In the genomic region with DNA sequence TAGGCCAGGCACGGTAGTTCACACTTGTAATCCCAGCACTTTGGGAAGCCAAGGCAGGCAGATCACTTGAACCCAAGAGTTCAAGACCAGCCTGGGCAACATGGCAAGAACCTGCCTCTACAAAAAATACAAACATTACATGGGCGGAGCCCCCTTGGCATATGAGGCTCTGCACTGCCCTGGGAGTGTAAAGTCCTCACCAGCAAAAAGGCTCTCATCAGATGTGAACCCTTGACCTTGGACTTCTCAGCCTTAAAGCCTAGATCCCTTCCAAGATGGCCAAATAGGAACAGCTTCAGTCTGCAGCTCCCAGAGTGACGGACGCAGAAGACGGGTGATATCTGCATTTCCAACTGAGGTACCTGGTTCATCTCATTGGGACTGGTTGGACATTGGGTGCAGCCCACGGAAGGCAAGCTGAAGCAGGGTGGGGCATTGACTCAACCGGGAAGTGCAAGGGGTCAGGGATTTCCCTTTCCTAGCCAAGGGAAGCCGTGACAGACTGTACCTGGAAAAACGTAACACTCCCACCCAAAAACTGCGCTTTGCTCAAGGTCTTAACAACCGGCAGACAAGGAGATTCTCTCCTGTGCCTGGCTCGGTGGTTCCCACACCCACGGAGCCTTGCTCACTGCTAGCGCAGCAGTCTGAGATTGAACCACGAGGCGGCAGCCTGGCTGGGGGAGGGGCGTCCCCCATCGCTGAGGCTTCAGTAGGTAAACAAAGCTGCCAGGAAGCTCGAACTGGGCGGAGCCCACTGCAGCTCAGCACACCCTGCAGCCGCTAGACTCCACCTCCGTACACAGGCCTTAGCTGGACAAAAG, we compare ENCODE assay signal across 1 cellular context.
TF ChIP-seq lines count a peak whose summit lies in the region.
"Not testable (repeated sequence)": the region's sequence is repeated elsewhere in the genome, so short reads cannot be mapped to it uniquely, and the experiment has no call there.

No MANE protein-coding gene starts in this region.

TF ChIP-seq in K562, 482 proteins besides CTCF, POLR2A, EP300 and RAD21 (continues in another document):
- TF ChIP-seq, protein P1, sequence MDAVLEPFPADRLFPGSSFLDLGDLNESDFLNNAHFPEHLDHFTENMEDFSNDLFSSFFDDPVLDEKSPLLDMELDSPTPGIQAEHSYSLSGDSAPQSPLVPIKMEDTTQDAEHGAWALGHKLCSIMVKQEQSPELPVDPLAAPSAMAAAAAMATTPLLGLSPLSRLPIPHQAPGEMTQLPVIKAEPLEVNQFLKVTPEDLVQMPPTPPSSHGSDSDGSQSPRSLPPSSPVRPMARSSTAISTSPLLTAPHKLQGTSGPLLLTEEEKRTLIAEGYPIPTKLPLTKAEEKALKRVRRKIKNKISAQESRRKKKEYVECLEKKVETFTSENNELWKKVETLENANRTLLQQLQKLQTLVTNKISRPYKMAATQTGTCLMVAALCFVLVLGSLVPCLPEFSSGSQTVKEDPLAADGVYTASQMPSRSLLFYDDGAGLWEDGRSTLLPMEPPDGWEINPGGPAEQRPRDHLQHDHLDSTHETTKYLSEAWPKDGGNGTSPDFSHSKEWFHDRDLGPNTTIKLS (IDR thresholded peaks at IDR 0.05; ENCODE audit: borderline replicate concordance, low read depth), result peak; percentile 79; the same call in 1 of the 2 replicates
- peak; percentile 69 to 76; a peak in 3 of 4 replicates for TF ChIP-seq TRIM24 (IDR thresholded peaks at IDR 0.05)
- TF ChIP-seq, protein P2, sequence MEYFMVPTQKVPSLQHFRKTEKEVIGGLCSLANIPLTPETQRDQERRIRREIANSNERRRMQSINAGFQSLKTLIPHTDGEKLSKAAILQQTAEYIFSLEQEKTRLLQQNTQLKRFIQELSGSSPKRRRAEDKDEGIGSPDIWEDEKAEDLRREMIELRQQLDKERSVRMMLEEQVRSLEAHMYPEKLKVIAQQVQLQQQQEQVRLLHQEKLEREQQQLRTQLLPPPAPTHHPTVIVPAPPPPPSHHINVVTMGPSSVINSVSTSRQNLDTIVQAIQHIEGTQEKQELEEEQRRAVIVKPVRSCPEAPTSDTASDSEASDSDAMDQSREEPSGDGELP (CRISPR knock-in tag; IDR thresholded peaks at IDR 0.05; ENCODE audit: borderline replicate concordance), result peak; percentile 87; the same call in 1 of the 2 replicates
- TF ChIP-seq MEIS2 (IDR thresholded peaks at IDR 0.05; ENCODE audit: partially characterized antibody), result peak; percentile 12
- peak; percentile 46; the same call in 1 of the 2 replicates for TF ChIP-seq ZEB2 (IDR thresholded peaks at IDR 0.05)
- peak; percentile 52; the same call in 1 of the 2 replicates for TF ChIP-seq GABPB1 (CRISPR knock-in tag; IDR thresholded peaks at IDR 0.05)
- TF ChIP-seq RBFOX2 (IDR thresholded peaks at IDR 0.05; ENCODE audit: low read depth, low read length), result peak; percentile 78
- 0 out of 2 replicates have a peak, but pooled peaks have one; percentile 57 for TF ChIP-seq MECOM (CRISPR knock-in tag; IDR thresholded peaks at IDR 0.05)
- 0 out of 2 replicates have a peak, but pooled peaks have one; percentile 26 for TF ChIP-seq ZNF766 (CRISPR knock-in tag; conservative IDR thresholded peaks at IDR 0.05)
- 0 out of 2 replicates have a peak, but pooled peaks have one; percentile 25 for TF ChIP-seq NFE2 (IDR thresholded peaks at IDR 0.05; ENCODE audit: low read depth)
- peak; percentile 59 to 69 for TF ChIP-seq NRF1 (conservative IDR thresholded peaks at IDR 0.05 in 1 of 2, IDR thresholded peaks at IDR 0.05 in 1 of 2)
- TF ChIP-seq, protein P3, sequence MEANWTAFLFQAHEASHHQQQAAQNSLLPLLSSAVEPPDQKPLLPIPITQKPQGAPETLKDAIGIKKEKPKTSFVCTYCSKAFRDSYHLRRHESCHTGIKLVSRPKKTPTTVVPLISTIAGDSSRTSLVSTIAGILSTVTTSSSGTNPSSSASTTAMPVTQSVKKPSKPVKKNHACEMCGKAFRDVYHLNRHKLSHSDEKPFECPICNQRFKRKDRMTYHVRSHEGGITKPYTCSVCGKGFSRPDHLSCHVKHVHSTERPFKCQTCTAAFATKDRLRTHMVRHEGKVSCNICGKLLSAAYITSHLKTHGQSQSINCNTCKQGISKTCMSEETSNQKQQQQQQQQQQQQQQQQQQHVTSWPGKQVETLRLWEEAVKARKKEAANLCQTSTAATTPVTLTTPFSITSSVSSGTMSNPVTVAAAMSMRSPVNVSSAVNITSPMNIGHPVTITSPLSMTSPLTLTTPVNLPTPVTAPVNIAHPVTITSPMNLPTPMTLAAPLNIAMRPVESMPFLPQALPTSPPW (CRISPR knock-in tag; IDR thresholded peaks at IDR 0.05), result peak; percentile 75; the same call in 1 of the 2 replicates
- peak; percentile 70; the same call in 1 of the 2 replicates for TF ChIP-seq NFRKB (IDR thresholded peaks at IDR 0.05; ENCODE audit: low read depth)
- 0 out of 2 replicates have a peak, but pooled peaks have one; percentile 68 for TF ChIP-seq SMARCC2 (IDR thresholded peaks at IDR 0.05; ENCODE audit: low read depth)
- TF ChIP-seq RNF2 (IDR thresholded peaks at IDR 0.05), result peak; percentile 88
- peak; percentile 91 for TF ChIP-seq EGR1 (conservative IDR thresholded peaks at IDR 0.05)
- TF ChIP-seq NCOA6 (IDR thresholded peaks at IDR 0.05), result peak; percentile 34; the same call in 1 of the 2 replicates
- TF ChIP-seq CBX5 (IDR thresholded peaks at IDR 0.05; ENCODE audit: borderline replicate concordance, low read depth), result peak; percentile 72
- peak; percentile 49 for TF ChIP-seq CREB1 (IDR thresholded peaks at IDR 0.05)
- TF ChIP-seq CREB1 (CRISPR knock-in tag; IDR thresholded peaks at IDR 0.05); TEAD4 (CRISPR knock-in tag; IDR thresholded peaks at IDR 0.05; ENCODE audit: borderline replicate concordance); CEBPG (tag; conservative IDR thresholded peaks at IDR 0.05 in 1 of 2, IDR thresholded peaks at IDR 0.05 in 1 of 2); NR4A1 (CRISPR knock-in tag; IDR thresholded peaks at IDR 0.05): not testable (repeated sequence)
- TF ChIP-seq PHF8 (IDR thresholded peaks at IDR 0.05; ENCODE audit: borderline replicate concordance, low read length), result peak; percentile 41; the same call in 1 of the 2 replicates
- peak; percentile 31; the same call in 1 of the 2 replicates for TF ChIP-seq TEAD4 (IDR thresholded peaks at IDR 0.05; ENCODE audit: low read length)
- peak; percentile 22; the same call in 1 of the 2 replicates for TF ChIP-seq ETV1 (tag; conservative IDR thresholded peaks at IDR 0.05; ENCODE audit: low read depth)
- peak; percentile 75; the same call in 1 of the 2 replicates for TF ChIP-seq FOXP1 (CRISPR knock-in tag; IDR thresholded peaks at IDR 0.05)
- TF ChIP-seq GATAD2A (IDR thresholded peaks at IDR 0.05), result peak; percentile 61; the same call in 1 of the 2 replicates
- TF ChIP-seq SP1 (CRISPR knock-in tag; IDR thresholded peaks at IDR 0.05), result peak; percentile 72; the same call in 1 of the 2 replicates
- peak; percentile 30; the same call in 1 of the 2 replicates for TF ChIP-seq SMC3 (conservative IDR thresholded peaks at IDR 0.05; ENCODE audit: insufficient read depth, low read depth, low read length)
- peak; percentile 83 for TF ChIP-seq CC2D1A (IDR thresholded peaks at IDR 0.05)
- TF ChIP-seq, protein P4, sequence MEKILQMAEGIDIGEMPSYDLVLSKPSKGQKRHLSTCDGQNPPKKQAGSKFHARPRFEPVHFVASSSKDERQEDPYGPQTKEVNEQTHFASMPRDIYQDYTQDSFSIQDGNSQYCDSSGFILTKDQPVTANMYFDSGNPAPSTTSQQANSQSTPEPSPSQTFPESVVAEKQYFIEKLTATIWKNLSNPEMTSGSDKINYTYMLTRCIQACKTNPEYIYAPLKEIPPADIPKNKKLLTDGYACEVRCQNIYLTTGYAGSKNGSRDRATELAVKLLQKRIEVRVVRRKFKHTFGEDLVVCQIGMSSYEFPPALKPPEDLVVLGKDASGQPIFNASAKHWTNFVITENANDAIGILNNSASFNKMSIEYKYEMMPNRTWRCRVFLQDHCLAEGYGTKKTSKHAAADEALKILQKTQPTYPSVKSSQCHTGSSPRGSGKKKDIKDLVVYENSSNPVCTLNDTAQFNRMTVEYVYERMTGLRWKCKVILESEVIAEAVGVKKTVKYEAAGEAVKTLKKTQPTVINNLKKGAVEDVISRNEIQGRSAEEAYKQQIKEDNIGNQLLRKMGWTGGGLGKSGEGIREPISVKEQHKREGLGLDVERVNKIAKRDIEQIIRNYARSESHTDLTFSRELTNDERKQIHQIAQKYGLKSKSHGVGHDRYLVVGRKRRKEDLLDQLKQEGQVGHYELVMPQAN (IDR thresholded peaks at IDR 0.05; ENCODE audit: borderline replicate concordance), result 0 out of 2 replicates have a peak, but pooled peaks have one; percentile 25
- TF ChIP-seq CEBPG (CRISPR knock-in tag; IDR thresholded peaks at IDR 0.05), result peak; percentile 7; the same call in 1 of the 2 replicates
- TF ChIP-seq, protein P5, sequence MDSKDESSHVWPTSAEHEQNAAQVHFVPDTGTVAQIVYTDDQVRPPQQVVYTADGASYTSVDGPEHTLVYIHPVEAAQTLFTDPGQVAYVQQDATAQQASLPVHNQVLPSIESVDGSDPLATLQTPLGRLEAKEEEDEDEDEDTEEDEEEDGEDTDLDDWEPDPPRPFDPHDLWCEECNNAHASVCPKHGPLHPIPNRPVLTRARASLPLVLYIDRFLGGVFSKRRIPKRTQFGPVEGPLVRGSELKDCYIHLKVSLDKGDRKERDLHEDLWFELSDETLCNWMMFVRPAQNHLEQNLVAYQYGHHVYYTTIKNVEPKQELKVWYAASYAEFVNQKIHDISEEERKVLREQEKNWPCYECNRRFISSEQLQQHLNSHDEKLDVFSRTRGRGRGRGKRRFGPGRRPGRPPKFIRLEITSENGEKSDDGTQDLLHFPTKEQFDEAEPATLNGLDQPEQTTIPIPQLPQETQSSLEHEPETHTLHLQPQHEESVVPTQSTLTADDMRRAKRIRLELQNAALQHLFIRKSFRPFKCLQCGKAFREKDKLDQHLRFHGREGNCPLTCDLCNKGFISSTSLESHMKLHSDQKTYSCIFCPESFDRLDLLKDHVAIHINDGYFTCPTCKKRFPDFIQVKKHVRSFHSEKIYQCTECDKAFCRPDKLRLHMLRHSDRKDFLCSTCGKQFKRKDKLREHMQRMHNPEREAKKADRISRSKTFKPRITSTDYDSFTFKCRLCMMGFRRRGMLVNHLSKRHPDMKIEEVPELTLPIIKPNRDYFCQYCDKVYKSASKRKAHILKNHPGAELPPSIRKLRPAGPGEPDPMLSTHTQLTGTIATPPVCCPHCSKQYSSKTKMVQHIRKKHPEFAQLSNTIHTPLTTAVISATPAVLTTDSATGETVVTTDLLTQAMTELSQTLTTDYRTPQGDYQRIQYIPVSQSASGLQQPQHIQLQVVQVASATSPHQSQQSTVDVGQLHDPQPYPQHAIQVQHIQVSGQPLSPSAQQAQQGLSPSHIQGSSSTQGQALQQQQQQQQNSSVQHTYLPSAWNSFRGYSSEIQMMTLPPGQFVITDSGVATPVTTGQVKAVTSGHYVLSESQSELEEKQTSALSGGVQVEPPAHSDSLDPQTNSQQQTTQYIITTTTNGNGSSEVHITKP (IDR thresholded peaks at IDR 0.05; ENCODE audit: partially characterized antibody), result peak; percentile 41
- peak; percentile 68; the same call in 1 of the 2 replicates for TF ChIP-seq NR4A1 (tag; IDR thresholded peaks at IDR 0.05)
- TF ChIP-seq KDM1A (IDR thresholded peaks at IDR 0.05), result peak; percentile 70 to 89; a peak in 3 of 4 replicates
- 0 out of 2 replicates have a peak, but pooled peaks have one; percentile 38 for TF ChIP-seq BCOR (IDR thresholded peaks at IDR 0.05)
- peak; percentile 65 for TF ChIP-seq NEUROD1 (IDR thresholded peaks at IDR 0.05; ENCODE audit: borderline replicate concordance, low read depth, low read length, partially characterized antibody)
- TF ChIP-seq FOXJ2 (tag; IDR thresholded peaks at IDR 0.05), result peak; percentile 96
- TF ChIP-seq KDM5B (IDR thresholded peaks at IDR 0.05; ENCODE audit: insufficient replicate concordance, low read depth, low read length), result peak; percentile 45
- TF ChIP-seq TAF7 (tag; IDR thresholded peaks at IDR 0.05), result 0 out of 2 replicates have a peak, but pooled peaks have one; percentile 45
- TF ChIP-seq, protein P6, sequence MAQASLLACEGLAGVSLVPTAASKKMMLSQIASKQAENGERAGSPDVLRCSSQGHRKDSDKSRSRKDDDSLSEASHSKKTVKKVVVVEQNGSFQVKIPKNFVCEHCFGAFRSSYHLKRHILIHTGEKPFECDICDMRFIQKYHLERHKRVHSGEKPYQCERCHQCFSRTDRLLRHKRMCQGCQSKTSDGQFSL (CRISPR knock-in tag; IDR thresholded peaks at IDR 0.05), result peak; percentile 68; the same call in 1 of the 2 replicates
- TF ChIP-seq, protein P6 (tag; IDR thresholded peaks at IDR 0.05), result not testable (repeated sequence)
- TF ChIP-seq TAF9B (IDR thresholded peaks at IDR 0.05; ENCODE audit: partially characterized antibody), result peak; percentile 55
- 0 out of 2 replicates have a peak, but pooled peaks have one; percentile 18 for TF ChIP-seq ZNF431 (CRISPR knock-in tag; IDR thresholded peaks at IDR 0.05)
- TF ChIP-seq RCOR1 (IDR thresholded peaks at IDR 0.05; ENCODE audit: borderline replicate concordance in 1 of 2, low read depth in 2 of 2, low read length in 2 of 2), result peak; percentile 73 to 84; a peak in 3 of 4 replicates
- TF ChIP-seq, protein P7, sequence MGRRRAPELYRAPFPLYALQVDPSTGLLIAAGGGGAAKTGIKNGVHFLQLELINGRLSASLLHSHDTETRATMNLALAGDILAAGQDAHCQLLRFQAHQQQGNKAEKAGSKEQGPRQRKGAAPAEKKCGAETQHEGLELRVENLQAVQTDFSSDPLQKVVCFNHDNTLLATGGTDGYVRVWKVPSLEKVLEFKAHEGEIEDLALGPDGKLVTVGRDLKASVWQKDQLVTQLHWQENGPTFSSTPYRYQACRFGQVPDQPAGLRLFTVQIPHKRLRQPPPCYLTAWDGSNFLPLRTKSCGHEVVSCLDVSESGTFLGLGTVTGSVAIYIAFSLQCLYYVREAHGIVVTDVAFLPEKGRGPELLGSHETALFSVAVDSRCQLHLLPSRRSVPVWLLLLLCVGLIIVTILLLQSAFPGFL (CRISPR knock-in tag; IDR thresholded peaks at IDR 0.05), result 0 out of 2 replicates have a peak, but pooled peaks have one; percentile 34
- peak; percentile 42; the same call in 1 of the 2 replicates for TF ChIP-seq TRIM28 (IDR thresholded peaks at IDR 0.05)
- TF ChIP-seq, protein P8, sequence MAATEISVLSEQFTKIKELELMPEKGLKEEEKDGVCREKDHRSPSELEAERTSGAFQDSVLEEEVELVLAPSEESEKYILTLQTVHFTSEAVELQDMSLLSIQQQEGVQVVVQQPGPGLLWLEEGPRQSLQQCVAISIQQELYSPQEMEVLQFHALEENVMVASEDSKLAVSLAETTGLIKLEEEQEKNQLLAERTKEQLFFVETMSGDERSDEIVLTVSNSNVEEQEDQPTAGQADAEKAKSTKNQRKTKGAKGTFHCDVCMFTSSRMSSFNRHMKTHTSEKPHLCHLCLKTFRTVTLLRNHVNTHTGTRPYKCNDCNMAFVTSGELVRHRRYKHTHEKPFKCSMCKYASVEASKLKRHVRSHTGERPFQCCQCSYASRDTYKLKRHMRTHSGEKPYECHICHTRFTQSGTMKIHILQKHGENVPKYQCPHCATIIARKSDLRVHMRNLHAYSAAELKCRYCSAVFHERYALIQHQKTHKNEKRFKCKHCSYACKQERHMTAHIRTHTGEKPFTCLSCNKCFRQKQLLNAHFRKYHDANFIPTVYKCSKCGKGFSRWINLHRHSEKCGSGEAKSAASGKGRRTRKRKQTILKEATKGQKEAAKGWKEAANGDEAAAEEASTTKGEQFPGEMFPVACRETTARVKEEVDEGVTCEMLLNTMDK (IDR thresholded peaks at IDR 0.05; ENCODE audit: borderline replicate concordance, insufficient read depth, low read depth, low read length, poor library complexity, severe bottlenecking), result peak; percentile 88
